ENCODE assay signal across 14 cellular contexts in genomic region chr6:100456178-100456880, GRCh38. TPM values are rescaled to one million over a fixed set of nuclear protein-coding genes. Genes with fewer than 3 reads are reported as not detected.
DNase-seq lines count a peak whose midpoint lies in the region; ATAC-seq and TF ChIP-seq lines count a peak whose summit lies in the region.
"Had no signal": no experiment of that assay in that cellular context is flagged by ENCODE, and none has a peak within 500 bp of the region (broad histone marks: within the 10 kb centered on the region; RNA-seq: fewer than 3 reads in every experiment).

No MANE protein-coding gene starts in this region.

- H3K27me3 Mint-ChIP-seq in activated T-cell treated with anti-CD3 and anti-CD28 coated beads, Interleukin-2, amount 50 U/mL, for 72 hours (ENCODE audit: low read depth): peaks cover 52% of the 10 kb centered on the region
- H3K27me3 Mint-ChIP-seq in activated T-helper 1 cell treated with anti-CD3 and anti-CD28 coated beads, Interleukin-12 subunit alpha, Interleukin-12 subunit beta, Interleukin-2, Interleukin-4 antibody, amounts not matched to agents 30 ng/mL and 10 ng/mL and 1 ng/mL, durations not matched to agents 14 hours and 24 hours and 36 hours (ENCODE audit: insufficient read depth): peaks cover 74% of the 10 kb centered on the region

- peaks cover 0 to 3% of the 10 kb centered on the region in 2 donors for H3K9me3 Mint-ChIP-seq in activated T-cell treated with anti-CD3 and anti-CD28 coated beads, Interleukin-2, amount 50 U/mL, for 72 hours
- peaks cover 5% of the 10 kb centered on the region for H3K9me3 Mint-ChIP-seq in activated T-helper 1 cell treated with anti-CD3 and anti-CD28 coated beads, Interleukin-12 subunit alpha, Interleukin-12 subunit beta, Interleukin-2, Interleukin-4 antibody, amounts not matched to agents 30 ng/mL and 10 ng/mL and 1 ng/mL, durations not matched to agents 14 hours and 24 hours and 36 hours

- no peaks in the 10 kb centered on the region for H3K36me3 ChIP-seq in iPS-20b (ENCODE audit: insufficient read depth, low read depth, low read length)
- H3K36me3 ChIP-seq in skeletal muscle satellite cell (ENCODE audit: insufficient read depth, low read length): no peaks in the 10 kb centered on the region
- H3K36me3 ChIP-seq in vagina: no peaks in the 10 kb centered on the region

- peak overlapping the region; percentile 24 for H3K27ac Mint-ChIP-seq in activated T-cell treated with anti-CD3 and anti-CD28 coated beads, Interleukin-2, amount 50 U/mL, for 72 hours
- peak overlapping the region; percentile 55 for H3K27ac Mint-ChIP-seq in activated T-helper 1 cell treated with anti-CD3 and anti-CD28 coated beads, Interleukin-12 subunit alpha, Interleukin-12 subunit beta, Interleukin-2, Interleukin-4 antibody, amounts not matched to agents 30 ng/mL and 10 ng/mL and 1 ng/mL, durations not matched to agents 14 hours and 24 hours and 36 hours

- no peak for ATAC-seq in activated T-cell treated with anti-CD3 and anti-CD28 coated beads, Interleukin-2, amount 50 U/mL, for 72 hours (replicated peaks in 1 of 2)
- ATAC-seq in GM18520 (IDR thresholded peaks at IDR 0.05; ENCODE audit: unreplicated experiment): no peak

- H3K9me3 ChIP-seq in iPS-20b (ENCODE audit: insufficient read depth, low read depth, low read length): no peaks in the 10 kb centered on the region; the same call in 1 of the 2 replicates
- H3K9me3 ChIP-seq in skeletal muscle satellite cell (replicated peaks; ENCODE audit: low read length): no peaks in the 10 kb centered on the region
- H3K9me3 ChIP-seq in vagina: no peaks in the 10 kb centered on the region

- intact Hi-C loops in activated T-helper 1 cell treated with anti-CD3 and anti-CD28 coated beads, Interleukin-12 subunit alpha, Interleukin-12 subunit beta, Interleukin-2, Interleukin-4 antibody, amounts not matched to agents 30 ng/mL and 10 ng/mL and 1 ng/mL, durations not matched to agents 14 hours and 24 hours and 36 hours (cut with micrococcal nuclease): loop anchor here (1.0 to 2.0 kb wide), 3 partner anchors 9 to 1628 kb away; no protein-coding TSS in a partner anchor
- intact Hi-C loops in vagina (cut with DNase I): no loop called here

- peaks cover 3 to 11% of the 10 kb centered on the region in 2 donors for H3K36me3 Mint-ChIP-seq in activated T-cell treated with anti-CD3 and anti-CD28 coated beads, Interleukin-2, amount 50 U/mL, for 72 hours (ENCODE audit: insufficient read depth in 2 of 2)
- H3K36me3 Mint-ChIP-seq in activated T-helper 1 cell treated with anti-CD3 and anti-CD28 coated beads, Interleukin-12 subunit alpha, Interleukin-12 subunit beta, Interleukin-2, Interleukin-4 antibody, amounts not matched to agents 30 ng/mL and 10 ng/mL and 1 ng/mL, durations not matched to agents 14 hours and 24 hours and 36 hours (ENCODE audit: low read depth): peaks cover 6% of the 10 kb centered on the region

- H3K4me1 ChIP-seq in iPS-20b (ENCODE audit: insufficient read depth, low read length) (no peaks in the 10 kb centered on the region; the same call in 1 of the 2 replicates), skeletal muscle satellite cell (ENCODE audit: control insufficient read depth, insufficient read depth, low read length) (peaks cover 23% of the 10 kb centered on the region), vagina (peaks cover 8% of the 10 kb centered on the region)

- peaks cover 100% of the 10 kb centered on the region for H3K27me3 ChIP-seq in iPS-20b (ENCODE audit: insufficient read depth, low read length)
- H3K27me3 ChIP-seq in skeletal muscle satellite cell (ENCODE audit: control insufficient read depth, insufficient read depth, low read length): no peaks in the 10 kb centered on the region
- peaks cover 52% of the 10 kb centered on the region for H3K27me3 ChIP-seq in vagina

- H3K4me3 Mint-ChIP-seq in activated T-cell treated with anti-CD3 and anti-CD28 coated beads, Interleukin-2, amount 50 U/mL, for 72 hours: peak overlapping the region; percentile 16 to 39
- no peak overlapping the region for H3K4me3 Mint-ChIP-seq in activated T-helper 1 cell treated with anti-CD3 and anti-CD28 coated beads, Interleukin-12 subunit alpha, Interleukin-12 subunit beta, Interleukin-2, Interleukin-4 antibody, amounts not matched to agents 30 ng/mL and 10 ng/mL and 1 ng/mL, durations not matched to agents 14 hours and 24 hours and 36 hours

- no peak for TF ChIP-seq CTCF in vagina (IDR thresholded peaks at IDR 0.05)

- H3K9ac ChIP-seq in iPS-20b (ENCODE audit: low read depth, low read length) (no peak overlapping the region), skeletal muscle satellite cell (ENCODE audit: low read depth, low read length) (no peak overlapping the region)

- H3K4me1 Mint-ChIP-seq in activated T-cell treated with anti-CD3 and anti-CD28 coated beads, Interleukin-2, amount 50 U/mL, for 72 hours (ENCODE audit: low read depth): peaks cover 4% of the 10 kb centered on the region
- peaks cover 11% of the 10 kb centered on the region for H3K4me1 Mint-ChIP-seq in activated T-helper 1 cell treated with anti-CD3 and anti-CD28 coated beads, Interleukin-12 subunit alpha, Interleukin-12 subunit beta, Interleukin-2, Interleukin-4 antibody, amounts not matched to agents 30 ng/mL and 10 ng/mL and 1 ng/mL, durations not matched to agents 14 hours and 24 hours and 36 hours (ENCODE audit: low read depth)

- TF ChIP-seq POLR2A in vagina (IDR thresholded peaks at IDR 0.05): no peak

- H3K4me2 ChIP-seq in skeletal muscle satellite cell (ENCODE audit: low read length): peak overlapping the region; percentile 62

- no peak for DNase-seq in activated T-cell treated with anti-CD3 and anti-CD28 coated beads, Interleukin-2, amount 50 U/mL, for 72 hours
- DNase-seq in activated T-cell treated with anti-CD3 and anti-CD28 coated beads for 4 hours (no peak), NCI-H2196 (lab: John Stamatoyannopoulos, UW; ENCODE audit: unreplicated experiment) (no peak), vagina (ENCODE audit: extremely low spot score in 2 of 2) (no peak)
- DNase-seq in activated T-helper 1 cell treated with anti-CD3 and anti-CD28 coated beads, Interleukin-12 subunit alpha, Interleukin-12 subunit beta, Interleukin-2, Interleukin-4 antibody, amounts not matched to agents 30 ng/mL and 10 ng/mL and 1 ng/mL, durations not matched to agents 14 hours and 24 hours and 36 hours (ENCODE audit: low spot score): no peak
- DNase-seq: amniotic stem cell, cortex of kidney, MV-4-11 had no signal

- peak overlapping the region; percentile 49 for H3K4me3 ChIP-seq in iPS-20b (ENCODE audit: low read length)
- no peak overlapping the region for H3K4me3 ChIP-seq in skeletal muscle satellite cell (ENCODE audit: low read length)
- H3K4me3 ChIP-seq in vagina: no peak overlapping the region
- H3K4me3 ChIP-seq: SK-N-MC had no signal

- no peak overlapping the region for H3K27ac ChIP-seq in iPS-20b (ENCODE audit: low read length)
- no peak overlapping the region for H3K27ac ChIP-seq in vagina
- H3K27ac ChIP-seq: SK-N-MC had no signal

RNA-seq across cellular contexts. Expression of gene SIM1, which starts 8.4 kb away (rescaled TPM):
- under 1 TPM in 1 of 2 donors, not detected in 1; 0.07 TPM for total RNA-seq in activated T-cell treated with anti-CD3 and anti-CD28 coated beads, Interleukin-2, amount 50 U/mL, for 72 hours
- 0.02 and 0.13 TPM in 2 replicates for total RNA-seq in activated T-helper 1 cell treated with anti-CD3 and anti-CD28 coated beads, Interleukin-12 subunit alpha, Interleukin-12 subunit beta, Interleukin-2, Interleukin-4 antibody, amounts not matched to agents 30 ng/mL and 10 ng/mL and 1 ng/mL, durations not matched to agents 14 hours and 24 hours and 36 hours
- 0.25 and 2.6 TPM in 2 replicates for total RNA-seq in skeletal muscle satellite cell (2012; rRNA removed)
- not detected for total RNA-seq in vagina
- total RNA-seq: fibroblast of lung, temporal lobe had no signal
